Comparison of ENCODE assay signal across 2 cellular contexts in genomic region chr14:74555476-74556050, GRCh38.
TF ChIP-seq lines count a peak whose summit lies in the region.

No MANE protein-coding gene starts in this region.

TF ChIP-seq in GM23338, 12 proteins besides CTCF, POLR2A, EP300 and RAD21 (continued from another document):
- no peak for TF ChIP-seq REST (IDR thresholded peaks at IDR 0.05; ENCODE audit: unreplicated experiment)
- TF ChIP-seq EZH2 (IDR thresholded peaks at IDR 0.05; ENCODE audit: low read depth, unreplicated experiment): no peak
TF ChIP-seq in GM23338: peak in this region for 0.

TF ChIP-seq in SK-N-SH treated with all-trans-retinoic acid at 6 μM for 48 hours, 23 proteins besides CTCF, POLR2A, EP300 and RAD21 (continued from another document):
- no peak for TF ChIP-seq RARB (CRISPR knock-in tag; IDR thresholded peaks at IDR 0.05)
